Comparison of ENCODE assay signal across 35 cellular contexts in genomic region chr4:95513022-95513421, GRCh38. TPM values are rescaled to one million over a fixed set of nuclear protein-coding genes. Genes with fewer than 3 reads are reported as not detected.
"Had no signal": no experiment of that assay in that cellular context is flagged by ENCODE, and none has a peak within 500 bp of the region (broad histone marks: within the 10 kb centered on the region; RNA-seq: fewer than 3 reads in every experiment).

No MANE protein-coding gene starts in this region.

- H3K4me2 ChIP-seq: KMS-11 had no signal

- ATAC-seq: activated CD8-positive, alpha-beta T cell treated with anti-CD3 and anti-CD28 coated beads for 36 hours; activated T-cell treated with anti-CD3 and anti-CD28 coated beads, Interleukin-2, amount 50 U/mL, for 72 hours; activated T-helper 17 cell treated with anti-CD3 and anti-CD28 coated beads, Interleukin-2, amount 50 U/mL, for 72 hours had no signal

- H3K9me3 ChIP-seq: SJCRH30 had no signal

- H3K4me1 ChIP-seq: SJCRH30 had no signal

- DNase-seq: activated CD4-positive, alpha-beta T cell treated with anti-CD3 and anti-CD28 coated beads, Interleukin-2, amount 10 ng/mL, durations not matched to agents 24 days and 14 days; activated CD4-positive, alpha-beta T cell treated with anti-CD3 and anti-CD28 coated beads, Interleukin-2, amount 50 U/mL, for 4 hours; activated CD8-positive, alpha-beta T cell treated with anti-CD3 and anti-CD28 coated beads for 36 hours; activated effector memory CD4-positive, alpha-beta T cell treated with anti-CD3 and anti-CD28 coated beads, Interleukin-2, amount 50 U/mL, for 16 hours; activated naive CD4-positive, alpha-beta T cell; activated naive CD4-positive, alpha-beta T cell treated with anti-CD3 and anti-CD28 coated beads, Interleukin-2, amount 50 U/mL, for 16 hours; activated naive CD8-positive, alpha-beta T cell treated with anti-CD3 and anti-CD28 coated beads for 36 hours; activated T-cell treated with anti-CD3 and anti-CD28 coated beads, Interleukin-2, amount 50 U/mL, for 1 hour; activated T-cell treated with anti-CD3 and anti-CD28 coated beads, Interleukin-2, amount 50 U/mL, for 72 hours; amniotic stem cell; aorta; brain microvascular endothelial cell; central memory CD4-positive, alpha-beta T cell; MM.1S; MV-4-11; NCI-H1092; NCI-H146; NCI-H187; NCI-H2029 treated with DMSO at 0.1 percent for 48 hours; NCI-H2107; NCI-H2171; NCI-H2227 treated with DMSO at 0.1 percent for 48 hours; NCI-H446 treated with DMSO at 0.1 percent for 48 hours; NCI-H524; NCI-H69; NK-92 treated with Interleukin-12 subunit alpha and Interleukin-12 subunit beta, amount 100 ng/mL, for 24 hours; OCI-M1; SHP77; SJCRH30; T1000 had no signal

- H3K27ac ChIP-seq: brain microvascular endothelial cell, KMS-11, SJCRH30 had no signal

- H3K9ac ChIP-seq: KMS-11 had no signal

- H3K36me3 ChIP-seq: brain microvascular endothelial cell, SJCRH30 had no signal

- H3K27me3 ChIP-seq: brain microvascular endothelial cell, SJCRH30 had no signal

- H3K4me3 ChIP-seq: SJCRH30 had no signal

RNA-seq across cellular contexts. Expression of gene UNC5C, which starts 35.8 kb away (rescaled TPM):
- total RNA-seq: activated CD4-positive, alpha-beta T cell treated with anti-CD3 and anti-CD28 coated beads, Interleukin-2, amount 10 ng/mL, durations not matched to agents 24 days and 14 days; activated CD8-positive, alpha-beta memory T cell treated with anti-CD3 and anti-CD28 coated beads for 36 hours; activated CD8-positive, alpha-beta T cell treated with anti-CD3 and anti-CD28 coated beads for 36 hours; activated naive CD8-positive, alpha-beta T cell treated with anti-CD3 and anti-CD28 coated beads for 36 hours; SJCRH30; T-helper 1 cell treated with Interleukin-12 subunit alpha and Interleukin-12 subunit beta and Interleukin-4 antibody, amounts not matched to agents 30 ng/mL and 1 ng/mL, for 36 hours; T-helper 2 cell treated with Interferon-gamma antibody and Interleukin-4, amounts not matched to agents 100 ng/mL and 5 ng/mL, for 36 hours had no signal
